Comparison of ENCODE assay signal across 14 cellular contexts in the genomic region with DNA sequence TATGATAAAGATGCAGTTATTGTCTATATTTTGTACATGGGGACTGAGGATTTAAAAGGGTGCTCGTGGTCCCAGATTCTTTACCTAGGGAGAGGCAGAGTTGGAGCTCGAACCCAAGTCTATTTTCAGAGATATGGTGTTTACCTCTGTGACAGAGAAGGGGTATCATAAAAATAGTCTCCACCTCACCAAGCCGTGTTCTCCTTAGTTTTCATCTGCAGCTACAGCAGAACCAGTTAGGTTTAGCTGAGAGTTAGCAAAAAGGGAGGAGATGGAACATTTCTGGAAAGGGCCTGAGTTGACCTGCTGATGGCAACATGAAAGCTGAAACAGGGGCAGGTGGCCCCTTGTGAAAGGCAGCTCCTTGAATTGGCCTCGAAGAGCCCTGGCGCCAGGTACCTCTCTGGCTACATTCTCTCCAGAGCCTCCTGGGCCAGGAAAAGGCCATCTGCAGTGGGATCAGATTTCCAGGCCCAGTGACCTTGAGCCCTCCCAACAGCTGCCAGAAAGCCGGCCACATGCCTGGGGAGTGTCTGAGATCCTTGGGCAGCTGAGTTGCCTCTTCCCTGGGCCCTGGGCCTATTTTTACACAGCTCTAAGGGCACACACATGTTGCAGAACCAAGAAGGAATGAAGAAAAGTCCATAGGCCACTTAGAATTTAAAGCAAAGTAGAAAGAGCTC.
DNase-seq lines count a peak whose midpoint lies in the region; ATAC-seq lines count a peak whose summit lies in the region.
"Had no signal": no experiment of that assay in that cellular context is flagged by ENCODE, and none has a peak within 500 bp of the region (broad histone marks: within the 10 kb centered on the region; RNA-seq: fewer than 3 reads in every experiment).

No MANE protein-coding gene starts in this region.

- no peaks in the 10 kb centered on the region for H3K9me3 ChIP-seq in right cardiac atrium (ENCODE audit: control insufficient read depth, low read length)

- peaks cover 0 to 1% of the 10 kb centered on the region in 2 donors for H3K36me3 Mint-ChIP-seq in activated T-cell treated with anti-CD3 and anti-CD28 coated beads, Interleukin-2, amount 50 U/mL, for 72 hours (ENCODE audit: insufficient read depth in 2 of 2)

- H3K9me3 Mint-ChIP-seq in activated T-cell treated with anti-CD3 and anti-CD28 coated beads, Interleukin-2, amount 50 U/mL, for 72 hours, result peaks cover 2 to 3% of the 10 kb centered on the region in 2 donors
- H3K9me3 Mint-ChIP-seq: activated naive CD8-positive, alpha-beta T cell treated with anti-CD3 and anti-CD28 coated beads, Interleukin-2, amount 50 U/mL, for 24 hours had no signal

- no peaks in the 10 kb centered on the region for H3K4me1 Mint-ChIP-seq in activated T-cell treated with anti-CD3 and anti-CD28 coated beads, Interleukin-2, amount 50 U/mL, for 72 hours (ENCODE audit: low read depth)
- H3K4me1 Mint-ChIP-seq: activated naive CD8-positive, alpha-beta T cell treated with anti-CD3 and anti-CD28 coated beads, Interleukin-2, amount 50 U/mL, for 24 hours had no signal

- no peaks in the 10 kb centered on the region for H3K27me3 ChIP-seq in right cardiac atrium (ENCODE audit: control insufficient read depth, insufficient read depth)

- H3K4me3 ChIP-seq in right cardiac atrium (ENCODE audit: low read length), result no peak overlapping the region
- H3K4me3 ChIP-seq: K562 had no signal

- no peak overlapping the region for H3K27ac Mint-ChIP-seq in activated T-cell treated with anti-CD3 and anti-CD28 coated beads, Interleukin-2, amount 50 U/mL, for 72 hours
- H3K27ac Mint-ChIP-seq: activated naive CD8-positive, alpha-beta T cell treated with anti-CD3 and anti-CD28 coated beads, Interleukin-2, amount 50 U/mL, for 24 hours had no signal

- H3K27ac ChIP-seq in right cardiac atrium (ENCODE audit: low read length), result peak overlapping the region; percentile 19

- intact Hi-C loops in right cardiac atrium (cut with DNase I), result no loop called here

- peaks cover 7% of the 10 kb centered on the region for H3K4me1 ChIP-seq in right cardiac atrium (ENCODE audit: control insufficient read depth, insufficient read depth, low read length)

- peaks cover 20% of the 10 kb centered on the region for H3K27me3 Mint-ChIP-seq in activated T-cell treated with anti-CD3 and anti-CD28 coated beads, Interleukin-2, amount 50 U/mL, for 72 hours (ENCODE audit: low read depth)
- H3K27me3 Mint-ChIP-seq: activated naive CD8-positive, alpha-beta T cell treated with anti-CD3 and anti-CD28 coated beads, Interleukin-2, amount 50 U/mL, for 24 hours had no signal

- no peak overlapping the region for H3K4me3 Mint-ChIP-seq in activated T-cell treated with anti-CD3 and anti-CD28 coated beads, Interleukin-2, amount 50 U/mL, for 72 hours
- H3K4me3 Mint-ChIP-seq: activated naive CD8-positive, alpha-beta T cell treated with anti-CD3 and anti-CD28 coated beads, Interleukin-2, amount 50 U/mL, for 24 hours had no signal

- peak in 1 of 2 donors; percentile 42 for ATAC-seq in right cardiac atrium
- ATAC-seq in activated T-cell treated with anti-CD3 and anti-CD28 coated beads, Interleukin-2, amount 50 U/mL, for 72 hours (replicated peaks in 1 of 2), result no peak
- ATAC-seq: activated naive CD8-positive, alpha-beta T cell treated with anti-CD3 and anti-CD28 coated beads, Interleukin-2, amount 50 U/mL, for 24 hours; K562; left colon had no signal

- 76% methylated on average over 6 of the region's 6 CpGs for WGBS in right cardiac atrium

- DNase-seq in NCI-H82 (lab: John Stamatoyannopoulos, UW) (peak; percentile 10), NCI-H82 treated with DMSO at 0.1 percent for 48 hours (lab: John Stamatoyannopoulos, UW; ENCODE audit: unreplicated experiment) (no peak), cerebellar cortex (ENCODE audit: low spot score) (peak; percentile 47), right cardiac atrium (peak in 1 of 3 donors; percentile 67), NCI-H2081 (lab: John Stamatoyannopoulos, UW) (no peak), DMS114 treated with DMSO at 0.1 percent for 48 hours (lab: John Stamatoyannopoulos, UW; ENCODE audit: unreplicated experiment) (no peak)
- no peak for DNase-seq in activated T-cell treated with anti-CD3 and anti-CD28 coated beads, Interleukin-2, amount 50 U/mL, for 72 hours
- DNase-seq in stimulated activated CD4-positive, alpha-beta T cell treated with anti-CD3 and anti-CD28 coated beads, Interleukin-2, amount 100 ng/mL, for 48 hours, result no peak
- DNase-seq: activated CD4-positive, alpha-beta T cell treated with anti-CD3 and anti-CD28 coated beads for 1 hour; activated naive CD8-positive, alpha-beta T cell treated with anti-CD3 and anti-CD28 coated beads, Interleukin-2, amount 50 U/mL, for 24 hours; activated T-cell treated with anti-CD3 and anti-CD28 coated beads, Interleukin-2, amount 50 U/mL, for 1 hour; left colon; NCI-H748 treated with DMSO at 0.1 percent for 48 hours had no signal

Comparison
In these comparisons a context has a peak if more than half of its experiments do, and no peak if none do; other contexts are left out.
1. DNase-seq: peak in NCI-H82 (single experiment) and cerebellar cortex (single experiment); none in NCI-H82 treated with DMSO at 0.1 percent for 48 hours (single experiment), NCI-H2081 (0 of 2), activated T-cell treated with anti-CD3 and anti-CD28 coated beads, Interleukin-2, amount 50 U/mL, for 72 hours (0 of 2), stimulated activated CD4-positive, alpha-beta T cell treated with anti-CD3 and anti-CD28 coated beads, Interleukin-2, amount 100 ng/mL, for 48 hours (0 of 2) and DMS114 treated with DMSO at 0.1 percent for 48 hours (single experiment).